In the genomic region with DNA sequence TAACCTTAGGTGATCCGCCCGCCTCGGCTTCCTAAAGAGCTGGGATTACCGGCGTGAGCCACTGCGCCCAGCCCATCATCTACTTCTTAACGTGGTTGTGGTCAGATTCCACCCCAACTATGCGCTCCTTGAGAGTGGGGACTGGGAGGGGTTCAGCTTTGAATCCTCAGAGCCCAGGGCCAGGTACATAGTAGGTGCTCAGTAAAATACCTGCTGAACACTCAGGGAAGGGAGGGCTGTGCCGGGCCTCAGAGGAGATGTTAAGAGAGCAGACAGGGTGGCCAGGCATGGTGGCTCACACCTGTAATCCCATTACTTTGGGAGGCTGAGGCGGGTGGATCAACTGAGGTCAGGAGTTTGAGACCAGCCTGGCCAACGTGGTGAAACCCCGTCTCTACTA, we compare ENCODE assay signal across 10 cellular contexts. TPM values are rescaled to one million over a fixed set of nuclear protein-coding genes. Genes with fewer than 3 reads are reported as not detected.
DNase-seq lines count a peak whose midpoint lies in the region; ATAC-seq, FAIRE-seq and TF ChIP-seq lines count a peak whose summit lies in the region.
"Had no signal": no experiment of that assay in that cellular context is flagged by ENCODE, and none has a peak within 500 bp of the region (broad histone marks: within the 10 kb centered on the region; RNA-seq: fewer than 3 reads in every experiment).

No MANE protein-coding gene starts in this region.

- CTCF ChIA-PET in A549 (lab: Yijun Ruan, JAX) = interaction anchor here (1.4 to 15.2 kb wide), 3 partner anchors 14 to 31 kb away, joined by 3 to 152 read pairs (median 3); no protein-coding TSS in a partner anchor
- CTCF ChIA-PET in HEK293T (lab: Yijun Ruan, JAX) = interaction anchor here (1.9 kb wide), 1 partner anchor 31 kb away, joined by 11 read pairs; no protein-coding TSS in a partner anchor

- TF ChIP-seq EP300 in A549 (IDR thresholded peaks at IDR 0.05) = no peak

- peaks cover 16% of the 10 kb centered on the region for H3K36me3 ChIP-seq in osteoblast (ENCODE audit: insufficient read depth, low read length)

- no peaks in the 10 kb centered on the region for H3K9me3 ChIP-seq in A549
- no peaks in the 10 kb centered on the region for H3K9me3 ChIP-seq in osteoblast (ENCODE audit: low read depth, low read length)
- H3K9me3 ChIP-seq: mucosa of descending colon had no signal

- FAIRE-seq in A549 (lab: Jason Lieb, UNC) = no peak
- FAIRE-seq: D721Med had no signal

- ATAC-seq in A549 = no peak
- no peak for ATAC-seq in left lobe of liver

- DNase-seq in A549 (ENCODE audit: low read depth in 1 of 2, low spot score in 1 of 2) (no peak), HL-60 (ENCODE audit: low read depth in 1 of 2, low spot score in 1 of 2) (no peak), caudate nucleus (lab: John Stamatoyannopoulos, UW) (no peak), osteoblast (ENCODE audit: insufficient read length, low spot score, missing footprints) (no peak), HEK293T (ENCODE audit: extremely low spot score) (no peak), left lobe of liver (ENCODE audit: low spot score) (no peak), NCI-H1436 treated with DMSO at 0.1 percent for 48 hours (lab: John Stamatoyannopoulos, UW) (no peak)
- no peak for DNase-seq in activated CD8-positive, alpha-beta memory T cell treated with anti-CD3 and anti-CD28 coated beads, Interleukin-2, amount 50 U/mL, for 4 hours

- H3K4me1 ChIP-seq in A549 = peaks cover 18% of the 10 kb centered on the region; the same call in 2 of the 3 replicates
- peaks cover 21% of the 10 kb centered on the region for H3K4me1 ChIP-seq in osteoblast (ENCODE audit: insufficient read depth, low read length)

- H3K4me3 ChIP-seq in A549 = no peak overlapping the region
- H3K4me3 ChIP-seq in HL-60 (replicated peaks; ENCODE audit: insufficient read depth, low read length) = no peak overlapping the region
- H3K4me3 ChIP-seq in osteoblast (ENCODE audit: insufficient read depth, low read length) = no peak overlapping the region
- H3K4me3 ChIP-seq: mucosa of descending colon had no signal

- peaks cover 28% of the 10 kb centered on the region for H3K79me2 ChIP-seq in osteoblast (ENCODE audit: insufficient read depth, low read length)

- POLR2A ChIA-PET in A549 (lab: Yijun Ruan, JAX) (interaction anchor here (3.1 kb wide), 1 partner anchor 17 kb away, joined by 31 read pairs; the partner anchor contains the start of gene PDXP), HEK293T (lab: Yijun Ruan, JAX) (interaction anchor here (8.9 kb wide), 1 partner anchor 14 kb away, joined by 105 read pairs; the partner anchor contains the start of gene PDXP)

- TF ChIP-seq RAD21 in A549 (conservative IDR thresholded peaks at IDR 0.05 in 1 of 2, IDR thresholded peaks at IDR 0.05 in 1 of 2) = no peak

- H3K27ac ChIP-seq in A549 = peak overlapping the region; percentile 85 to 97
- H3K27ac ChIP-seq in HL-60 (replicated peaks) = peak overlapping the region; percentile 69
- H3K27ac ChIP-seq in caudate nucleus (ENCODE audit: low read depth, low read length) = peak overlapping the region; percentile 70
- peak overlapping the region; percentile 13 for H3K27ac ChIP-seq in osteoblast (ENCODE audit: low read depth, low read length)

- TF ChIP-seq POLR2A in A549 (IDR thresholded peaks at IDR 0.05; ENCODE audit: low read length) = no peak

- no peaks in the 10 kb centered on the region for H3K27me3 ChIP-seq in HL-60 (ENCODE audit: insufficient read depth, poor library complexity, severe bottlenecking)
- no peaks in the 10 kb centered on the region for H3K27me3 ChIP-seq in osteoblast (ENCODE audit: insufficient read depth, low read length)

- no peak overlapping the region for H2AFZ ChIP-seq in osteoblast (ENCODE audit: low read length)

- H3K4me2 ChIP-seq in A549 = peak overlapping the region; percentile 100
- no peak overlapping the region for H3K4me2 ChIP-seq in osteoblast (ENCODE audit: insufficient read depth, low read length)

- peaks cover 23% of the 10 kb centered on the region for H4K20me1 ChIP-seq in osteoblast (ENCODE audit: insufficient read depth, low read length)

- 87% methylated on average over 11 of the region's 12 CpGs for WGBS in A549 (ENCODE audit: missing lambda C conversion rate)

- TF ChIP-seq CTCF in A549 (IDR thresholded peaks at IDR 0.05) = no peak
- no peak for TF ChIP-seq CTCF in HL-60 (IDR thresholded peaks at IDR 0.05; ENCODE audit: insufficient read depth, low read length)
- no peak for TF ChIP-seq CTCF in osteoblast (IDR thresholded peaks at IDR 0.05; ENCODE audit: extremely low read depth, low read depth, low read length)

TF ChIP-seq in A549, 52 proteins besides CTCF, POLR2A, EP300 and RAD21:
- TF ChIP-seq GATA3 (IDR thresholded peaks at IDR 0.05; ENCODE audit: borderline replicate concordance) (no peak), E2F6 (IDR thresholded peaks at IDR 0.05; ENCODE audit: borderline replicate concordance, low read depth) (no peak), ZSCAN20 (CRISPR knock-in tag; IDR thresholded peaks at IDR 0.05) (no peak)
- TF ChIP-seq, protein P1, sequence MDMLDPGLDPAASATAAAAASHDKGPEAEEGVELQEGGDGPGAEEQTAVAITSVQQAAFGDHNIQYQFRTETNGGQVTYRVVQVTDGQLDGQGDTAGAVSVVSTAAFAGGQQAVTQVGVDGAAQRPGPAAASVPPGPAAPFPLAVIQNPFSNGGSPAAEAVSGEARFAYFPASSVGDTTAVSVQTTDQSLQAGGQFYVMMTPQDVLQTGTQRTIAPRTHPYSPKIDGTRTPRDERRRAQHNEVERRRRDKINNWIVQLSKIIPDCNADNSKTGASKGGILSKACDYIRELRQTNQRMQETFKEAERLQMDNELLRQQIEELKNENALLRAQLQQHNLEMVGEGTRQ (IDR thresholded peaks at IDR 0.05) = no peak
TF ChIP-seq in A549: peak in this region for 0.

TF ChIP-seq in HEK293T, 16 proteins besides CTCF, POLR2A, EP300 and RAD21 (continues in another document):
- no peak for TF ChIP-seq HDGF (IDR thresholded peaks at IDR 0.05; ENCODE audit: borderline replicate concordance)
- no peak for TF ChIP-seq FOXM1 (IDR thresholded peaks at IDR 0.05; ENCODE audit: borderline replicate concordance)
- TF ChIP-seq CTBP1 (IDR thresholded peaks at IDR 0.05; ENCODE audit: borderline replicate concordance) = no peak
- TF ChIP-seq, protein P2, sequence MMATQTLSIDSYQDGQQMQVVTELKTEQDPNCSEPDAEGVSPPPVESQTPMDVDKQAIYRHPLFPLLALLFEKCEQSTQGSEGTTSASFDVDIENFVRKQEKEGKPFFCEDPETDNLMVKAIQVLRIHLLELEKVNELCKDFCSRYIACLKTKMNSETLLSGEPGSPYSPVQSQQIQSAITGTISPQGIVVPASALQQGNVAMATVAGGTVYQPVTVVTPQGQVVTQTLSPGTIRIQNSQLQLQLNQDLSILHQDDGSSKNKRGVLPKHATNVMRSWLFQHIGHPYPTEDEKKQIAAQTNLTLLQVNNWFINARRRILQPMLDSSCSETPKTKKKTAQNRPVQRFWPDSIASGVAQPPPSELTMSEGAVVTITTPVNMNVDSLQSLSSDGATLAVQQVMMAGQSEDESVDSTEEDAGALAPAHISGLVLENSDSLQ (IDR thresholded peaks at IDR 0.05) = no peak
- TF ChIP-seq FOXK2 (IDR thresholded peaks at IDR 0.05) = no peak
- TF ChIP-seq NFRKB (IDR thresholded peaks at IDR 0.05) = no peak
- TF ChIP-seq BHLHE40 (IDR thresholded peaks at IDR 0.05; ENCODE audit: borderline replicate concordance) = no peak
- TF ChIP-seq LEF1 (IDR thresholded peaks at IDR 0.05; ENCODE audit: borderline replicate concordance) = no peak
- no peak for TF ChIP-seq TARDBP (IDR thresholded peaks at IDR 0.05)
- no peak for TF ChIP-seq SUZ12 (IDR thresholded peaks at IDR 0.05)
- TF ChIP-seq ELF4 (IDR thresholded peaks at IDR 0.05) = no peak
- no peak for TF ChIP-seq L3MBTL2 (conservative IDR thresholded peaks at IDR 0.05)
- TF ChIP-seq FOXA1 (IDR thresholded peaks at IDR 0.05) = no peak
- TF ChIP-seq ARNT (IDR thresholded peaks at IDR 0.05) = no peak

RNA-seq across cellular contexts. Expression of gene LGALS1, which starts 1.2 kb away (rescaled TPM):
- polyA plus RNA-seq in A549 (2011; rRNA removed) (584 and 723 TPM in 2 replicates), A549 (2017; fragmentation: RNase III; extraction: RNeasy Plus Mini Kit Qiagen cat#74134 plus additional on column Dnase treatment) (1,477 to 1,633 TPM (median 1,616 TPM) in 3 replicates)
- 3,234 and 3,497 TPM in 2 replicates for polyA plus RNA-seq in A549 (2012; cell fraction: cytosol; rRNA removed)
- polyA plus RNA-seq in A549 (2012; cell fraction: nucleus; rRNA removed) = 2,197 and 2,541 TPM in 2 replicates
- 417 and 457 TPM in 2 replicates for polyA minus RNA-seq in A549 (2011; rRNA and poly(A)+ RNA removed)
- total RNA-seq in osteoblast (3,004 and 3,217 TPM in 2 replicates), left lobe of liver (115 TPM)

RNA-seq across cellular contexts. Expression of gene NOL12, which starts 11.9 kb away (rescaled TPM):
- polyA plus RNA-seq in A549 (2011; rRNA removed) (13.6 and 23.0 TPM in 2 replicates), A549 (2017; fragmentation: RNase III; extraction: RNeasy Plus Mini Kit Qiagen cat#74134 plus additional on column Dnase treatment) (34.5 to 39.3 TPM (median 37.3 TPM) in 3 replicates)
- polyA plus RNA-seq in A549 (2012; cell fraction: cytosol; rRNA removed) = 44.5 and 48.9 TPM in 2 replicates
- polyA plus RNA-seq in A549 (2012; cell fraction: nucleus; rRNA removed) = 37.3 and 38.8 TPM in 2 replicates
- 8.0 and 10.8 TPM in 2 replicates for polyA minus RNA-seq in A549 (2011; rRNA and poly(A)+ RNA removed)
- total RNA-seq in osteoblast (8.8 and 9.0 TPM in 2 replicates), left lobe of liver (9.9 TPM)

RNA-seq across cellular contexts. Expression of gene PDXP, which starts 15.7 kb away (rescaled TPM):
- 13.1 and 17.9 TPM in 2 replicates for polyA plus RNA-seq in A549 (2011; rRNA removed)
- 20.5 and 28.6 TPM in 2 replicates for polyA plus RNA-seq in A549 (2012; cell fraction: cytosol; rRNA removed)
- polyA plus RNA-seq in A549 (2012; cell fraction: nucleus; rRNA removed) = 15.8 and 19.3 TPM in 2 replicates
- polyA plus RNA-seq in A549 (2017; fragmentation: RNase III; extraction: RNeasy Plus Mini Kit Qiagen cat#74134 plus additional on column Dnase treatment) = 10.5 to 11.5 TPM (median 10.8 TPM) in 3 replicates
- polyA minus RNA-seq in A549 (2011; rRNA and poly(A)+ RNA removed) = 9.3 and 12.4 TPM in 2 replicates
- total RNA-seq in osteoblast = 5.0 and 5.8 TPM in 2 replicates
- total RNA-seq in left lobe of liver = 40.9 TPM

RNA-seq across cellular contexts. Expression of gene TRIOBP, which starts 22.6 kb away (rescaled TPM):
- 15.7 and 32.6 TPM in 2 replicates for polyA plus RNA-seq in A549 (2011; rRNA removed)
- polyA plus RNA-seq in A549 (2012; cell fraction: cytosol; rRNA removed) = 28.2 and 37.4 TPM in 2 replicates
- polyA plus RNA-seq in A549 (2012; cell fraction: nucleus; rRNA removed) = 37.0 and 39.3 TPM in 2 replicates
- polyA plus RNA-seq in A549 (2017; fragmentation: RNase III; extraction: RNeasy Plus Mini Kit Qiagen cat#74134 plus additional on column Dnase treatment) = 25.5 to 29.5 TPM (median 26.0 TPM) in 3 replicates
- 44.4 and 50.0 TPM in 2 replicates for polyA minus RNA-seq in A549 (2011; rRNA and poly(A)+ RNA removed)
- 144 and 162 TPM in 2 replicates for total RNA-seq in osteoblast
- 15.7 TPM for total RNA-seq in left lobe of liver

RNA-seq across cellular contexts. Expression of gene SH3BP1, which starts 34.8 kb away (rescaled TPM):
- polyA plus RNA-seq in A549 (2011; rRNA removed) (1.6 and 1.8 TPM in 2 replicates), A549 (2017; fragmentation: RNase III; extraction: RNeasy Plus Mini Kit Qiagen cat#74134 plus additional on column Dnase treatment) (1.6 to 2.8 TPM (median 2.7 TPM) in 3 replicates)
- polyA plus RNA-seq in A549 (2012; cell fraction: cytosol; rRNA removed) = 3.3 and 3.4 TPM in 2 replicates
- polyA plus RNA-seq in A549 (2012; cell fraction: nucleus; rRNA removed) = 8.7 and 9.6 TPM in 2 replicates
- 1.6 and 2.2 TPM in 2 replicates for polyA minus RNA-seq in A549 (2011; rRNA and poly(A)+ RNA removed)
- total RNA-seq in osteoblast (4.1 and 4.7 TPM in 2 replicates), left lobe of liver (3.0 TPM)

Comparison
In these comparisons a context has a peak if more than half of its experiments do, and no peak if none do; other contexts are left out.
1. H3K27ac ChIP-seq: peak in every context shown above with its lines; median percentile 91 in A549; 70 in caudate nucleus; 69 in HL-60; 13 in osteoblast.
2. RNA of gene LGALS1, which starts 1.2 kb away (total RNA-seq): 3,004 to 3,217 TPM in osteoblast; 115 TPM in left lobe of liver (single experiment); every median in the first group is over 10 times any median in the second.